8 cellular contexts compared by ENCODE assay signal in the genomic region with DNA sequence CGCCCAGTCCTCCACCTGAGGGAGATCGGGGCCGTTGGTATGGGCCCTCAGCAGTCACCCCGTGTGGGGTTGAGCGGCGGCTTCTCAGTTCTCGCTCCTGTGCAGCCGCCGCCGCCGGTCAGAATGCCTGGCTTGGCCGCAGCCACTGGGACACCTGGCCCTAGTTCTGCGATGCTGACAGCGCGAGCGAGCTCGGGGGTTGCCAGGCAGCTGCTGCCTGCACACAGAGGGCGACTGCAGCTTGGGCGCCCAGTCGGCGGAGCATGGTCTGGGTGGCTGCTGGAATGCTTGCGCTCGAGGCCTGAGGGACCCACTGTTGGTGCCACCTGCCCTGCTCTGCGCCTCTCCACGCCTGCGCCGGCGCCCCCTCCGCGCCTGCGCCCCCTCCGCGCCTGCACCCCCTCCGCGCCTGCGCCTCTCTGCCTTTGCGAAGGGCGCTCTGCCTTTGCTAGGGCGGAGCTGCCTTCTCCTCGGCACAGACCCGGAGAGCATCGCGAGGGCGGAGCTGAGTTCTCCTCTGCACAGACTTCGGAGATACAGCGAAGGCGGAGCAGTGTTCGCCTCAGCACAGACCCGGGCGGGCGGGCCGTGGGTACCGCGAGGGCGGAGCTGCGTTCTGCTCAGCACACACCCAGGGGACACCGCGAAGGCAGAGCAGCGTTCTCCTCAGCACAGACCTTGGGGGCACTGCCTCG.
DNase-seq lines count a peak whose midpoint lies in the region; TF ChIP-seq lines count a peak whose summit lies in the region.
"Not testable (repeated sequence)": the region's sequence is repeated elsewhere in the genome, so short reads cannot be mapped to it uniquely, and the experiment has no call there.

No MANE protein-coding gene starts in this region.

- not testable (repeated sequence) for H3K36me3 Mint-ChIP-seq in activated CD4-positive, alpha-beta T cell treated with anti-CD3 and anti-CD28 coated beads, Interleukin-2, amount 10 ng/mL, durations not matched to agents 7 days and 5 days (ENCODE audit: low read depth)

- CTCF ChIA-PET in activated CD4-positive, alpha-beta T cell treated with anti-CD3 and anti-CD28 coated beads, Interleukin-2, amount 10 ng/mL, durations not matched to agents 7 days and 5 days (lab: Charles Lee) = not testable (repeated sequence)

- 0% methylated on average over 10 of the region's 60 CpGs for WGBS in suprapubic skin

- POLR2A ChIA-PET in activated CD4-positive, alpha-beta T cell treated with anti-CD3 and anti-CD28 coated beads, Interleukin-2, amount 10 ng/mL, durations not matched to agents 7 days and 5 days (lab: Charles Lee) = not testable (repeated sequence)

- peaks cover 27% of the 10 kb centered on the region for H3K27me3 Mint-ChIP-seq in activated CD4-positive, alpha-beta T cell treated with anti-CD3 and anti-CD28 coated beads, Interleukin-2, amount 10 ng/mL, durations not matched to agents 7 days and 5 days

- not testable (repeated sequence) for H3K36me3 ChIP-seq in HUES48 (ENCODE audit: control insufficient read depth, insufficient read depth, low read length); iPS-18a (ENCODE audit: control insufficient read depth, low read depth, low read length); suprapubic skin

- not testable (repeated sequence) for H3K9me3 Mint-ChIP-seq in activated CD4-positive, alpha-beta T cell treated with anti-CD3 and anti-CD28 coated beads, Interleukin-2, amount 10 ng/mL, durations not matched to agents 7 days and 5 days

- peak; percentile 89 for DNase-seq in GM12864 (ENCODE audit: low read depth)
- DNase-seq in H4 (ENCODE audit: low spot score) = peak; percentile 95
- peak; percentile 96 for DNase-seq in activated CD4-positive, alpha-beta T cell treated with anti-CD3 and anti-CD28 coated beads, Interleukin-2, amount 10 ng/mL, durations not matched to agents 7 days and 5 days
- not testable (repeated sequence) for DNase-seq in caudate nucleus (lab: John Stamatoyannopoulos, UW)
- DNase-seq in putamen (ENCODE audit: low spot score) = peak; percentile 94
- DNase-seq in suprapubic skin (ENCODE audit: low spot score in 2 of 2) = peak; percentile 92 to 96

- not testable (repeated sequence) for H3K9ac ChIP-seq in HUES48 (ENCODE audit: low read depth, low read length); iPS-18a (ENCODE audit: low read length)

- not testable (repeated sequence) for TF ChIP-seq CTCF in GM12864 (IDR thresholded peaks at IDR 0.05; ENCODE audit: low read depth, low read length, missing control alignments); suprapubic skin (IDR thresholded peaks at IDR 0.05)

- H3K4me1 ChIP-seq in HUES48 (ENCODE audit: control insufficient read depth, insufficient read depth, low read length); iPS-18a (ENCODE audit: control insufficient read depth, low read depth, low read length): not testable (repeated sequence)
- H3K4me1 ChIP-seq in suprapubic skin = peaks cover 15% of the 10 kb centered on the region

- not testable (repeated sequence) for TF ChIP-seq EP300 in suprapubic skin (IDR thresholded peaks at IDR 0.05)

- H3K27ac Mint-ChIP-seq in activated CD4-positive, alpha-beta T cell treated with anti-CD3 and anti-CD28 coated beads, Interleukin-2, amount 10 ng/mL, durations not matched to agents 7 days and 5 days = peak overlapping the region; percentile 72

- not testable (repeated sequence) for H3K4me1 Mint-ChIP-seq in activated CD4-positive, alpha-beta T cell treated with anti-CD3 and anti-CD28 coated beads, Interleukin-2, amount 10 ng/mL, durations not matched to agents 7 days and 5 days

- H3K9me3 ChIP-seq in HUES48 (ENCODE audit: control insufficient read depth, insufficient read depth, low read length); iPS-18a (ENCODE audit: control insufficient read depth, low read depth, low read length); suprapubic skin: not testable (repeated sequence)

- not testable (repeated sequence) for TF ChIP-seq POLR2A in suprapubic skin (IDR thresholded peaks at IDR 0.05)

- not testable (repeated sequence) for H3K27ac ChIP-seq in HUES48 (ENCODE audit: low read depth, low read length); iPS-18a (ENCODE audit: low read length)
- peak overlapping the region; percentile 52 for H3K27ac ChIP-seq in caudate nucleus (ENCODE audit: low read depth, low read length)
- peak overlapping the region; percentile 70 for H3K27ac ChIP-seq in suprapubic skin

- peaks cover 68% of the 10 kb centered on the region for H3K27me3 ChIP-seq in HUES48 (ENCODE audit: control insufficient read depth, insufficient read depth, low read length)
- peaks cover 86% of the 10 kb centered on the region for H3K27me3 ChIP-seq in iPS-18a (ENCODE audit: control insufficient read depth, insufficient read depth, low read length)
- peaks cover 28% of the 10 kb centered on the region for H3K27me3 ChIP-seq in suprapubic skin

- peak overlapping the region; percentile 72 for H3K4me3 Mint-ChIP-seq in activated CD4-positive, alpha-beta T cell treated with anti-CD3 and anti-CD28 coated beads, Interleukin-2, amount 10 ng/mL, durations not matched to agents 7 days and 5 days

- H3K4me3 ChIP-seq in GM12864 (ENCODE audit: low read depth, low read length) = peak overlapping the region; percentile 49
- peak overlapping the region; percentile 50 for H3K4me3 ChIP-seq in HUES48 (ENCODE audit: low read depth, low read length)
- H3K4me3 ChIP-seq in iPS-18a (ENCODE audit: low read length) = peak overlapping the region; percentile 37
- peak overlapping the region; percentile 56 for H3K4me3 ChIP-seq in suprapubic skin
